16 cellular contexts compared by ENCODE assay signal in genomic region chr2:189439342-189439741, GRCh38. TPM values are rescaled to one million over a fixed set of nuclear protein-coding genes. Genes with fewer than 3 reads are reported as not detected.
DNase-seq lines count a peak whose midpoint lies in the region; ATAC-seq, FAIRE-seq and TF ChIP-seq lines count a peak whose summit lies in the region.
"Had no signal": no experiment of that assay in that cellular context is flagged by ENCODE, and none has a peak within 500 bp of the region (broad histone marks: within the 10 kb centered on the region; RNA-seq: fewer than 3 reads in every experiment).

No MANE protein-coding gene starts in this region.

- TF ChIP-seq EP300 in HepG2 (IDR thresholded peaks at IDR 0.05; ENCODE audit: low read depth in 2 of 2, low read length in 2 of 2), result no peak
- no peak for TF ChIP-seq EP300 in HepG2 (CRISPR knock-in tag; IDR thresholded peaks at IDR 0.05; ENCODE audit: borderline replicate concordance)

- intact Hi-C loops in HepG2 (cut with micrococcal nuclease; ENCODE audit: unreplicated experiment), result no loop called here
- intact Hi-C loops in right lobe of liver (cut with DNase I), result no loop called here
- intact Hi-C loops in mammary epithelial cell (cut with micrococcal nuclease), result no loop called here

- H3K9me3 ChIP-seq in HepG2 (ENCODE audit: low read length), result no peaks in the 10 kb centered on the region
- no peaks in the 10 kb centered on the region for H3K9me3 ChIP-seq in right lobe of liver
- no peaks in the 10 kb centered on the region for H3K9me3 ChIP-seq in mammary epithelial cell (replicated peaks; ENCODE audit: insufficient read depth, low read length)
- H3K9me3 ChIP-seq: neutrophil had no signal

- in situ Hi-C loops in HepG2 (cut with HindIII; ENCODE audit: extremely low pct_ligation_motif_present, low pct_unique_long_range_greater_than_20kb) (loop anchor here (25.0 kb wide), 1 partner anchor 1902 kb away; no protein-coding TSS in a partner anchor), mammary epithelial cell (cut with MboI; ENCODE audit: low sequenced_read_pairs in 2 of 2) (no loop called here)

- H3K9ac ChIP-seq in HepG2 (ENCODE audit: insufficient read depth, low read depth, low read length) (no peak overlapping the region), mammary epithelial cell (ENCODE audit: insufficient read depth, low read length) (no peak overlapping the region)

- H2AFZ ChIP-seq in HepG2 (ENCODE audit: low read length), result no peak overlapping the region
- no peak overlapping the region for H2AFZ ChIP-seq in mammary epithelial cell (ENCODE audit: low read depth, low read length)

- CTCF ChIA-PET in HepG2 (lab: Yijun Ruan, JAX; ENCODE audit: low intra/inter-chr PET ratio, low total read pairs), result no interaction called here
- CTCF ChIA-PET in mammary epithelial cell (lab: Charles Lee; ENCODE audit: low non-redundant PET), result no interaction called here

- H3K4me2 ChIP-seq in HepG2 (ENCODE audit: low read depth, low read length) (no peak overlapping the region), mammary epithelial cell (ENCODE audit: insufficient read depth, low read depth, low read length) (no peak overlapping the region)

- TF ChIP-seq POLR2A in HepG2 (IDR thresholded peaks at IDR 0.05; ENCODE audit: insufficient read depth in 1 of 2, low read depth in 2 of 2, low read length in 2 of 2), result no peak
- TF ChIP-seq POLR2A in right lobe of liver (IDR thresholded peaks at IDR 0.05), result no peak

- WGBS in HepG2 (ENCODE audit: low lambda C conversion rate), result 60% methylated on average over 1 of the region's 1 CpG
- WGBS in right lobe of liver (ENCODE audit: insufficient coverage, low coverage, low lambda C conversion rate, missing lambda C conversion rate), result 91% methylated on average over 1 of the region's 1 CpG
- 50% methylated on average over 1 of the region's 1 CpG for WGBS in mammary epithelial cell (ENCODE audit: low coverage, missing lambda C conversion rate)

- no peaks in the 10 kb centered on the region for H4K20me1 ChIP-seq in HepG2 (ENCODE audit: insufficient read depth, low read length)
- no peaks in the 10 kb centered on the region for H4K20me1 ChIP-seq in mammary epithelial cell (ENCODE audit: insufficient read depth, low read length)

- peak; percentile 38 for ATAC-seq in HepG2
- ATAC-seq in right lobe of liver, result no peak
- no peak for ATAC-seq in HG02884 (IDR thresholded peaks at IDR 0.05; ENCODE audit: unreplicated experiment)
- ATAC-seq in HG03196 (IDR thresholded peaks at IDR 0.05; ENCODE audit: unreplicated experiment), result no peak
- ATAC-seq: K562, left colon had no signal

- dilution Hi-C loops in mammary epithelial cell (cut with HindIII; ENCODE audit: low sequenced_read_pairs), result no loop called here

- H3K79me2 ChIP-seq in HepG2 (ENCODE audit: insufficient read depth, low read length) (peaks cover 32% of the 10 kb centered on the region), mammary epithelial cell (ENCODE audit: insufficient read depth, low read length) (peaks cover 34% of the 10 kb centered on the region)

- no peak for TF ChIP-seq RAD21 in HepG2 (CRISPR knock-in tag; IDR thresholded peaks at IDR 0.05)

- H3K4me3 ChIP-seq in HepG2 (replicated peaks in 1 of 3; ENCODE audit: insufficient read depth in 1 of 3, low read depth in 2 of 3, low read length in 3 of 3), result no peak overlapping the region
- H3K4me3 ChIP-seq in right lobe of liver, result no peak overlapping the region
- H3K4me3 ChIP-seq in fibroblast of mammary gland (ENCODE audit: control insufficient read depth, low read depth, low read length), result no peak overlapping the region
- H3K4me3 ChIP-seq in mammary epithelial cell (replicated peaks in 1 of 3; ENCODE audit: insufficient read depth in 1 of 3, low read depth in 2 of 3, low read length in 3 of 3), result no peak overlapping the region

- no peaks in the 10 kb centered on the region for H3K36me3 ChIP-seq in HepG2 (replicated peaks in 1 of 2; ENCODE audit: control insufficient read depth in 1 of 2, insufficient read depth in 2 of 2, low read length in 2 of 2)
- H3K36me3 ChIP-seq in right lobe of liver, result no peaks in the 10 kb centered on the region
- H3K36me3 ChIP-seq in mammary epithelial cell (ENCODE audit: insufficient read depth, low read length), result peaks cover 1% of the 10 kb centered on the region
- H3K36me3 ChIP-seq: neutrophil had no signal

- no peaks in the 10 kb centered on the region; a peak in 1 of 5 replicates for H3K27me3 ChIP-seq in HepG2 (ENCODE audit: control insufficient read depth in 1 of 2, insufficient read depth in 2 of 2, low read length in 2 of 2)
- H3K27me3 ChIP-seq in right lobe of liver, result no peaks in the 10 kb centered on the region
- no peaks in the 10 kb centered on the region for H3K27me3 ChIP-seq in mammary epithelial cell (ENCODE audit: insufficient read depth, low read length)

- DNase-seq in HepG2 (ENCODE audit: low spot score) (peak; percentile 34), right lobe of liver (no peak), NAMALWA (ENCODE audit: low spot score) (peak; percentile 43), fibroblast of mammary gland (ENCODE audit: low read depth) (no peak), mammary epithelial cell (no peak), HuH-7.5 (ENCODE audit: low spot score) (no peak)
- DNase-seq: activated CD4-positive, alpha-beta memory T cell treated with anti-CD3 and anti-CD28 coated beads for 36 hours; left colon; NCI-H1930 had no signal

- POLR2A ChIA-PET in HepG2 (lab: Yijun Ruan, JAX), result interaction anchor here (2.8 to 3.0 kb wide), 2 partner anchors 8 to 324 kb away, joined by 15 to 24 read pairs; partner anchors contain the start of gene OSGEPL1

- BruUV-seq in HepG2 (replicated peaks; lab: Mats Ljungman, UMichigan), result no TSS peak
- no TSS peak for BruUV-seq in mammary epithelial cell (replicated peaks; lab: Mats Ljungman, UMichigan)

- no peak for FAIRE-seq in HepG2 (lab: Jason Lieb, UNC)
- FAIRE-seq: colon, K562, urothelium cell line had no signal

- peaks cover 35% of the 10 kb centered on the region for H3K4me1 ChIP-seq in HepG2 (ENCODE audit: insufficient read depth, low read length)
- H3K4me1 ChIP-seq in right lobe of liver, result peaks cover 0 to 14% (median 3%) of the 10 kb centered on the region in 4 donors
- peaks cover 23% of the 10 kb centered on the region for H3K4me1 ChIP-seq in mammary epithelial cell (ENCODE audit: insufficient read depth, low read length)

- H3K27ac ChIP-seq in HepG2 (ENCODE audit: extremely low read length, insufficient read depth, low read length) (no peak overlapping the region), right lobe of liver (no peak overlapping the region), mammary epithelial cell (ENCODE audit: insufficient read depth, low read depth, low read length) (no peak overlapping the region)
- H3K27ac ChIP-seq: C4-2B, neutrophil had no signal

- TF ChIP-seq CTCF in HepG2 (CRISPR knock-in tag; IDR thresholded peaks at IDR 0.05) (no peak), right lobe of liver (IDR thresholded peaks at IDR 0.05) (no peak), fibroblast of mammary gland (conservative IDR thresholded peaks at IDR 0.05; ENCODE audit: control insufficient read depth, insufficient read depth, low read depth, low read length) (peak; percentile 18), mammary epithelial cell (conservative IDR thresholded peaks at IDR 0.05 in 1 of 2, IDR thresholded peaks at IDR 0.05 in 1 of 2; ENCODE audit: extremely low read depth in 1 of 2, insufficient read depth in 1 of 2, low read depth in 1 of 2, low read length in 2 of 2) (peak in 1 of 2 donors; percentile 26)

TF ChIP-seq in HepG2, 621 proteins besides CTCF, POLR2A, EP300 and RAD21 (continues in another document):
- TF ChIP-seq ZNF83 (CRISPR knock-in tag; IDR thresholded peaks at IDR 0.05; ENCODE audit: borderline replicate concordance) (no peak), MAFF (IDR thresholded peaks at IDR 0.05; ENCODE audit: low read depth, low read length) (peak; percentile 49; the same call in 1 of the 2 replicates), LBX2 (CRISPR knock-in tag; IDR thresholded peaks at IDR 0.05; ENCODE audit: borderline replicate concordance) (no peak)

RNA-seq across cellular contexts. Expression of gene WDR75, which starts 1.9 kb away (rescaled TPM):
- 74.1 and 106 TPM in 2 replicates for total RNA-seq in HepG2 (2016; rRNA removed; fragmentation: Illumina TruSeq; extraction: Trizol)
- total RNA-seq in HepG2 (2016; cell fraction: cytosol; rRNA removed; fragmentation: Illumina TruSeq; extraction: Trizol; ENCODE audit: low read depth), result 6.7 and 7.8 TPM in 2 replicates
- 78.8 and 111 TPM in 2 replicates for total RNA-seq in HepG2 (2016; cell fraction: insoluble cytoplasmic fraction; rRNA removed; fragmentation: Illumina TruSeq; extraction: Trizol)
- 18.3 and 22.3 TPM in 2 replicates for total RNA-seq in HepG2 (2016; cell fraction: membrane; rRNA removed; fragmentation: Illumina TruSeq; extraction: Trizol)
- 104 and 105 TPM in 2 replicates for total RNA-seq in HepG2 (2016; cell fraction: nucleus; rRNA removed; fragmentation: Illumina TruSeq; extraction: Trizol)
- 54.5 and 63.0 TPM in 2 replicates for polyA plus RNA-seq in HepG2 (2011; rRNA removed)
- polyA plus RNA-seq in HepG2 (2011; cell fraction: cytosol; rRNA removed), result 11.8 and 17.9 TPM in 2 replicates
- polyA plus RNA-seq in HepG2 (2011; cell fraction: nucleus; rRNA removed), result 60.9 and 85.0 TPM in 2 replicates
- 34.1 and 68.0 TPM in 2 replicates for polyA plus RNA-seq in HepG2 (2012)
- 2.4 and 2.5 TPM in 2 replicates for polyA plus RNA-seq in HepG2 (2016; cell fraction: cytosol; fragmentation: Illumina TruSeq; extraction: Trizol; ENCODE audit: low read depth)
- polyA plus RNA-seq in HepG2 (2016; cell fraction: insoluble cytoplasmic fraction; fragmentation: Illumina TruSeq; extraction: Trizol; ENCODE audit: low read depth), result 68.6 and 69.2 TPM in 2 replicates
- polyA plus RNA-seq in HepG2 (2016; cell fraction: membrane; fragmentation: Illumina TruSeq; extraction: Trizol; ENCODE audit: low read depth), result 5.7 and 7.8 TPM in 2 replicates
- polyA plus RNA-seq in HepG2 (2016; cell fraction: nucleus; fragmentation: Illumina TruSeq; extraction: Trizol; ENCODE audit: insufficient read depth, low read depth), result 100 and 103 TPM in 2 replicates
- polyA minus RNA-seq in HepG2 (2011; rRNA and poly(A)+ RNA removed; ENCODE audit: low replicate concordance), result 46.4 and 64.2 TPM in 2 replicates
- 20.1 and 21.0 TPM in 2 replicates for polyA minus RNA-seq in HepG2 (2011; cell fraction: cytosol; rRNA and poly(A)+ RNA removed)
- polyA minus RNA-seq in HepG2 (2011; cell fraction: nucleus; rRNA and poly(A)+ RNA removed), result 240 and 258 TPM in 2 replicates
- 10 to 100 TPM in 4 of 6 experiments, 1 to 10 TPM in 2; 7.5 to 19.5 (median 11.8) TPM for total RNA-seq in right lobe of liver
- total RNA-seq in mammary epithelial cell, result 10 to 100 TPM; 45.8 to 49.0 TPM
- polyA plus RNA-seq in mammary epithelial cell, result 29.5 TPM
- 197 TPM for polyA minus RNA-seq in mammary epithelial cell

Comparison
In these comparisons a context has a peak if more than half of its experiments do, and no peak if none do; other contexts are left out.
1. DNase-seq: peak in HepG2 (single experiment) and NAMALWA (single experiment); none in right lobe of liver (0 of 3), fibroblast of mammary gland (single experiment), mammary epithelial cell (single experiment) and HuH-7.5 (single experiment).